26 cellular contexts compared by ENCODE assay signal in genomic region chr5:1219098-1219767, GRCh38. TPM values are rescaled to one million over a fixed set of nuclear protein-coding genes. Genes with fewer than 3 reads are reported as not detected.
DNase-seq lines count a peak whose midpoint lies in the region; ATAC-seq, FAIRE-seq and TF ChIP-seq lines count a peak whose summit lies in the region.
"Had no signal": no experiment of that assay in that cellular context is flagged by ENCODE, and none has a peak within 500 bp of the region (broad histone marks: within the 10 kb centered on the region; RNA-seq: fewer than 3 reads in every experiment).

No MANE protein-coding gene starts in this region.

- TF ChIP-seq POLR2A in heart left ventricle (IDR thresholded peaks at IDR 0.05) (no peak), H1 (IDR thresholded peaks at IDR 0.05; ENCODE audit: control extremely low read depth in 1 of 2, low read depth in 2 of 2, low read length in 2 of 2) (no peak)

- H3K4me1 Mint-ChIP-seq in naive thymus-derived CD4-positive, alpha-beta T cell: peaks cover 0 to 6% (median 4%) of the 10 kb centered on the region in 7 donors
- H3K4me1 Mint-ChIP-seq: CD14-positive monocyte; CD8-positive, alpha-beta memory T cell; GM23338 had no signal

- intact Hi-C loops in right cardiac atrium (cut with DNase I) (no loop called here), heart left ventricle (cut with DNase I) (no loop called here)
- intact Hi-C loops in naive thymus-derived CD4-positive, alpha-beta T cell (cut with micrococcal nuclease): no loop called here

- H2BK120ac ChIP-seq in H1 (replicated peaks; ENCODE audit: low read depth, low read length): no peak overlapping the region

- H2AK5ac ChIP-seq in H1 (ENCODE audit: low read depth, low read length): no peak overlapping the region

- H2BK5ac ChIP-seq in H1 (ENCODE audit: low read depth, low read length): no peak overlapping the region; the same call in 1 of the 2 replicates

- H3K56ac ChIP-seq in H1 (replicated peaks; ENCODE audit: insufficient read length, low read depth, low read length): no peak overlapping the region

- H2BK20ac ChIP-seq in H1 (ENCODE audit: low read length): no peak overlapping the region

- no peak overlapping the region for H3K4me3 Mint-ChIP-seq in naive thymus-derived CD4-positive, alpha-beta T cell
- H3K4me3 Mint-ChIP-seq: CD14-positive monocyte; CD4-positive, alpha-beta T cell; CD8-positive, alpha-beta memory T cell; GM23338; HFFc6 had no signal

- H3K36me3 Mint-ChIP-seq in naive thymus-derived CD4-positive, alpha-beta T cell: no peaks in the 10 kb centered on the region
- H3K36me3 Mint-ChIP-seq: CD14-positive monocyte; CD8-positive, alpha-beta memory T cell had no signal

- peaks cover 0 to 4% (median 0%) of the 10 kb centered on the region in 5 donors for H3K27me3 Mint-ChIP-seq in naive thymus-derived CD4-positive, alpha-beta T cell
- H3K27me3 Mint-ChIP-seq: CD4-positive, alpha-beta T cell had no signal

- no peak overlapping the region for H3K4ac ChIP-seq in H1 (replicated peaks; ENCODE audit: insufficient read length, low read depth, low read length)

- no peak overlapping the region for H4K91ac ChIP-seq in H1 (replicated peaks; ENCODE audit: insufficient read length, low read length)

- no peak for TF ChIP-seq CTCF in heart left ventricle (IDR thresholded peaks at IDR 0.05)
- TF ChIP-seq CTCF in H1 (IDR thresholded peaks at IDR 0.05; ENCODE audit: control extremely low read depth in 1 of 3, insufficient read depth in 1 of 3, low read depth in 1 of 3, low read length in 3 of 3): no peak

- no peaks in the 10 kb centered on the region for H3K79me2 ChIP-seq in H1 (ENCODE audit: control insufficient read depth in 1 of 2, insufficient read depth in 2 of 2, low read length in 2 of 2)

- no peak overlapping the region for H2AFZ ChIP-seq in H1 (ENCODE audit: low read length)
- H2AFZ ChIP-seq: GM23338 had no signal

- no peak overlapping the region for H3K23ac ChIP-seq in H1 (ENCODE audit: insufficient read length)

- H3K27ac ChIP-seq in right cardiac atrium (ENCODE audit: low read length) (no peak overlapping the region), heart left ventricle (no peak overlapping the region), H1 (ENCODE audit: low read depth, low read length) (no peak overlapping the region)
- no peak overlapping the region for H3K27ac ChIP-seq in naive thymus-derived CD4-positive, alpha-beta T cell (ENCODE audit: low read depth, low read length)
- H3K27ac ChIP-seq: A549; BLaER1 treated with 17β-estradiol and CSF1 and Interleukin-3, amounts not matched to agents 10 nM and 100 nM had no signal

- H3K79me1 ChIP-seq in H1 (ENCODE audit: low read depth, low read length): no peaks in the 10 kb centered on the region

- TF ChIP-seq EP300 in H1 (IDR thresholded peaks at IDR 0.05; ENCODE audit: borderline replicate concordance in 1 of 2, low read depth in 2 of 2, low read length in 2 of 2): no peak

- peaks cover 0 to 3% (median 0%) of the 10 kb centered on the region in 11 donors for H3K9me3 Mint-ChIP-seq in naive thymus-derived CD4-positive, alpha-beta T cell
- H3K9me3 Mint-ChIP-seq: CD4-positive, alpha-beta T cell; CD8-positive, alpha-beta memory T cell had no signal

- H4K8ac ChIP-seq in H1 (ENCODE audit: extremely low read depth, insufficient read depth, low read length): peak overlapping the region; percentile 46; the same call in 1 of the 2 replicates

- H3K36me3 ChIP-seq in heart left ventricle (no peaks in the 10 kb centered on the region), H1 (ENCODE audit: control insufficient read depth in 2 of 4, insufficient read depth in 4 of 4, low read length in 3 of 4) (no peaks in the 10 kb centered on the region)
- no peaks in the 10 kb centered on the region for H3K36me3 ChIP-seq in naive thymus-derived CD4-positive, alpha-beta T cell (ENCODE audit: control insufficient read depth in 2 of 3, insufficient read depth in 3 of 3, low read length in 3 of 3)
- H3K36me3 ChIP-seq: BE2C; BLaER1 treated with 17β-estradiol and CSF1 and Interleukin-3, amounts not matched to agents 10 nM and 100 nM; HAP-1 had no signal

- H2BK12ac ChIP-seq in H1 (ENCODE audit: low read depth, low read length): no peak overlapping the region

- H3K18ac ChIP-seq in H1 (ENCODE audit: extremely low read depth, low read length): no peak overlapping the region

- H3K23me2 ChIP-seq in H1 (ENCODE audit: low read depth, low read length): peaks cover 6% of the 10 kb centered on the region; the same call in 1 of the 2 replicates

- POLR2A ChIA-PET in H1 (lab: Charles Lee; ENCODE audit: partially characterized antibody): interaction anchor here (0.7 kb wide), 1 partner anchor 10 kb away, joined by 4 read pairs; no protein-coding TSS in a partner anchor
- POLR2A ChIA-PET in naive thymus-derived CD4-positive, alpha-beta T cell (lab: Charles Lee): no interaction called here

- ATAC-seq in right cardiac atrium (no peak), heart left ventricle (no peak), HG03565 (IDR thresholded peaks at IDR 0.05; ENCODE audit: unreplicated experiment) (no peak)
- no peak for ATAC-seq in naive thymus-derived CD4-positive, alpha-beta T cell

- H3K9me3 ChIP-seq in right cardiac atrium (ENCODE audit: control insufficient read depth, low read length) (no peaks in the 10 kb centered on the region), heart left ventricle (no peaks in the 10 kb centered on the region), H1 (ENCODE audit: insufficient read depth in 2 of 2, low read depth in 1 of 2, low read length in 1 of 2) (peaks cover 0 to 6% of the 10 kb centered on the region in 2 experiments; a peak in 2 of 4 replicates)
- no peaks in the 10 kb centered on the region for H3K9me3 ChIP-seq in naive thymus-derived CD4-positive, alpha-beta T cell (ENCODE audit: control insufficient read depth in 2 of 3, low read length in 3 of 3)
- H3K9me3 ChIP-seq: A549, BE2C, HAP-1 had no signal

- no peak overlapping the region for H3K4me2 ChIP-seq in H1 (ENCODE audit: insufficient read depth in 1 of 2, low read depth in 2 of 2, low read length in 2 of 2)
- H3K4me2 ChIP-seq: A549; BLaER1 treated with 17β-estradiol and CSF1 and Interleukin-3, amounts not matched to agents 10 nM and 100 nM; GM23338 had no signal

- H3K27ac Mint-ChIP-seq in naive thymus-derived CD4-positive, alpha-beta T cell: peak overlapping the region in 1 of 9 donors; percentile 18
- H3K27ac Mint-ChIP-seq: CD4-positive, alpha-beta T cell; GM23338; HFFc6 had no signal

- peaks cover 0 to 3% of the 10 kb centered on the region in 2 experiments for H4K20me1 ChIP-seq in H1 (replicated peaks in 1 of 2; ENCODE audit: control insufficient read depth in 1 of 2, insufficient read depth in 2 of 2, low read length in 2 of 2)

- no peak overlapping the region for H2BK15ac ChIP-seq in H1 (ENCODE audit: low read length)

- H3K4me1 ChIP-seq in right cardiac atrium (ENCODE audit: control insufficient read depth, insufficient read depth, low read length) (no peaks in the 10 kb centered on the region), heart left ventricle (no peaks in the 10 kb centered on the region), H1 (replicated peaks in 1 of 4; ENCODE audit: control insufficient read depth in 3 of 4, insufficient read depth in 4 of 4, low read length in 3 of 4) (peaks cover 0 to 2% (median 0%) of the 10 kb centered on the region in 4 experiments; a peak in 2 of 7 replicates)
- no peaks in the 10 kb centered on the region for H3K4me1 ChIP-seq in naive thymus-derived CD4-positive, alpha-beta T cell (ENCODE audit: control insufficient read depth in 2 of 2, insufficient read depth in 2 of 2, low read length in 2 of 2)
- H3K4me1 ChIP-seq: A549, BE2C, HAP-1 had no signal

- H3K14ac ChIP-seq in H1 (ENCODE audit: insufficient read length): no peak overlapping the region

- H3K27me3 ChIP-seq in right cardiac atrium (ENCODE audit: control insufficient read depth, insufficient read depth): no peaks in the 10 kb centered on the region
- peaks cover 0 to 5% (median 0%) of the 10 kb centered on the region in 9 donors for H3K27me3 ChIP-seq in heart left ventricle
- H3K27me3 ChIP-seq in H1 (replicated peaks in 1 of 4; ENCODE audit: control insufficient read depth in 3 of 4, extremely low read depth in 1 of 4, insufficient read depth in 3 of 4, low read length in 3 of 4): no peaks in the 10 kb centered on the region; a peak in 1 of 7 replicates
- no peaks in the 10 kb centered on the region for H3K27me3 ChIP-seq in naive thymus-derived CD4-positive, alpha-beta T cell (ENCODE audit: control insufficient read depth in 2 of 2, insufficient read depth in 2 of 2, low read length in 2 of 2)
- H3K27me3 ChIP-seq: BE2C; BLaER1 treated with 17β-estradiol and CSF1 and Interleukin-3, amounts not matched to agents 10 nM and 100 nM had no signal

- in situ Hi-C loops in G401 (cut with HindIII; ENCODE audit: low sequenced_read_pairs): no loop called here

- CTCF ChIA-PET in H1 (lab: Charles Lee; ENCODE audit: partially characterized antibody): interaction anchor here (0.9 to 1.9 kb wide), 7 partner anchors 11 to 426 kb away, joined by 3 to 6 read pairs (median 4); no protein-coding TSS in a partner anchor
- CTCF ChIA-PET in naive thymus-derived CD4-positive, alpha-beta T cell (lab: Charles Lee): interaction anchor here (1.0 kb wide), 1 partner anchor 8 kb away, joined by 4 read pairs; no protein-coding TSS in a partner anchor

- TF ChIP-seq RAD21 in H1 (IDR thresholded peaks at IDR 0.05 in 1 of 2, conservative IDR thresholded peaks at IDR 0.05 in 1 of 2; ENCODE audit: low read depth in 2 of 2, low read length in 2 of 2): no peak

- DNase-seq in right cardiac atrium (peak in 2 of 3 donors; percentile 35 to 43), heart left ventricle (no peak), G401 (ENCODE audit: low spot score) (peak; percentile 3), H1 (ENCODE audit: low read depth in 1 of 2, low spot score in 2 of 2) (no peak)
- DNase-seq in naive thymus-derived CD4-positive, alpha-beta T cell: no peak
- DNase-seq: 8988T; ACHN; AML-193; BE2C; CD4-positive, alpha-beta T cell; CD8-positive, alpha-beta memory T cell; DMS 273 treated with DMSO at 0.1 percent for 48 hours; DMS79; EL; GF-D8; HFFc6 had no signal

- no peak overlapping the region for H4K5ac ChIP-seq in H1 (ENCODE audit: insufficient read length, low read depth, low read length)

- H3K4me3 ChIP-seq in right cardiac atrium (ENCODE audit: low read length): no peak overlapping the region
- H3K4me3 ChIP-seq in heart left ventricle: no peak overlapping the region
- H3K4me3 ChIP-seq in H1 (ENCODE audit: extremely low read depth in 1 of 4, insufficient read depth in 2 of 4, low read depth in 3 of 4, low read length in 4 of 4): no peak overlapping the region
- no peak overlapping the region for H3K4me3 ChIP-seq in naive thymus-derived CD4-positive, alpha-beta T cell (ENCODE audit: low read length)
- H3K4me3 ChIP-seq: A549; BLaER1 treated with 17β-estradiol and CSF1 and Interleukin-3, amounts not matched to agents 10 nM and 100 nM; GM23338; HAP-1 had no signal

- no peak for FAIRE-seq in H1 (lab: Jason Lieb, UNC)
- FAIRE-seq: A549, D721Med, GM12891, GM18507, H54 had no signal

- H3K9ac ChIP-seq in H1 (replicated peaks in 1 of 4; ENCODE audit: extremely low read depth in 1 of 4, low read depth in 3 of 4, low read length in 3 of 4): no peak overlapping the region
- H3K9ac ChIP-seq: BLaER1 treated with 17β-estradiol and CSF1 and Interleukin-3, amounts not matched to agents 10 nM and 100 nM had no signal

- WGBS in right cardiac atrium: 76% methylated on average over 38 of the region's 38 CpGs
- 74 to 78% (median 75%) methylated on average over 15 to 38 of the region's 38 CpGs for WGBS in heart left ventricle, 4 donors
- 89% methylated on average over 34 of the region's 38 CpGs; no CpG with 5 or more reads in 1 of the 2 experiments for WGBS in H1 (ENCODE audit: extremely low coverage in 1 of 2, insufficient coverage in 1 of 2, insufficient read length in 1 of 2, insufficient replicate concordance in 2 of 2, low coverage in 1 of 2, low lambda C conversion rate in 2 of 2, missing lambda C conversion rate in 1 of 2), 2 experiments

RNA-seq across cellular contexts. Expression of gene SLC6A18, which starts 5.9 kb away (rescaled TPM):
- total RNA-seq in right cardiac atrium: not detected
- polyA plus RNA-seq in right cardiac atrium: not detected
- not detected for total RNA-seq in heart left ventricle
- not detected for polyA plus RNA-seq in heart left ventricle
- total RNA-seq in G401 (2014; rRNA removed; shearing (Covaris generic)): not detected in 2 replicates
- not detected in 2 replicates for total RNA-seq in H1 (2021; fragmentation: NEBNext Ultra II Directional; extraction: Animal tissue kit (Norgen Biotek cat#: 25700))
- polyA plus RNA-seq in H1 (2011; rRNA removed): 0.03 TPM in 1 of 2 replicates, not detected in the other
- not detected for polyA plus RNA-seq in H1 (2011; cell fraction: cytosol; rRNA removed)
- polyA plus RNA-seq in H1 (2011; cell fraction: nucleus; rRNA removed): not detected
- not detected in 4 replicates for polyA plus RNA-seq in H1 (2012, experiment 1 of 2)
- not detected for polyA plus RNA-seq in H1 (2012, experiment 2 of 2)
- polyA plus RNA-seq in H1 (2013, experiment 1 of 2): not detected
- not detected for polyA plus RNA-seq in H1 (2013, experiment 2 of 2)
- not detected in 2 replicates for polyA minus RNA-seq in H1 (2011; rRNA and poly(A)+ RNA removed)
- polyA minus RNA-seq in H1 (2011; cell fraction: cytosol; rRNA and poly(A)+ RNA removed): not detected
- polyA minus RNA-seq in H1 (2011; cell fraction: nucleus; rRNA and poly(A)+ RNA removed): not detected
- total RNA-seq in naive thymus-derived CD4-positive, alpha-beta T cell: not detected
- polyA plus RNA-seq in naive thymus-derived CD4-positive, alpha-beta T cell: not detected
- total RNA-seq: CD4-positive, alpha-beta T cell; CD8-positive, alpha-beta memory T cell; GM23338; HFFc6 had no signal
- polyA plus RNA-seq: A549; CD14-positive monocyte; CD8-positive, alpha-beta memory T cell; GM23338 had no signal

RNA-seq across cellular contexts. Expression of gene SLC6A19, which starts 17.8 kb away (rescaled TPM):
- total RNA-seq in right cardiac atrium (not detected), heart left ventricle (not detected)
- polyA plus RNA-seq in right cardiac atrium (not detected), heart left ventricle (not detected), H1 (2011; rRNA removed) (0.02 and 0.03 TPM in 2 replicates)
- 0.37 and 1.0 TPM in 2 replicates for total RNA-seq in G401 (2014; rRNA removed; shearing (Covaris generic))
- not detected in 2 replicates for total RNA-seq in H1 (2021; fragmentation: NEBNext Ultra II Directional; extraction: Animal tissue kit (Norgen Biotek cat#: 25700))
- 0.03 TPM for polyA plus RNA-seq in H1 (2011; cell fraction: cytosol; rRNA removed)
- 0.06 TPM for polyA plus RNA-seq in H1 (2011; cell fraction: nucleus; rRNA removed)
- 0.05 TPM in 1 of 4 replicates, not detected in the others for polyA plus RNA-seq in H1 (2012, experiment 1 of 2)
- polyA plus RNA-seq in H1 (2012, experiment 2 of 2): 0.03 TPM
- polyA plus RNA-seq in H1 (2013, experiment 1 of 2): not detected
- polyA plus RNA-seq in H1 (2013, experiment 2 of 2): 0.02 TPM
- 0.22 TPM in 1 of 2 replicates, not detected in the other for polyA minus RNA-seq in H1 (2011; rRNA and poly(A)+ RNA removed)
- polyA minus RNA-seq in H1 (2011; cell fraction: cytosol; rRNA and poly(A)+ RNA removed): not detected
- polyA minus RNA-seq in H1 (2011; cell fraction: nucleus; rRNA and poly(A)+ RNA removed): not detected
- not detected for total RNA-seq in naive thymus-derived CD4-positive, alpha-beta T cell
- polyA plus RNA-seq in naive thymus-derived CD4-positive, alpha-beta T cell: not detected
- total RNA-seq: CD4-positive, alpha-beta T cell; CD8-positive, alpha-beta memory T cell; GM23338; HFFc6 had no signal
- polyA plus RNA-seq: CD14-positive monocyte; CD8-positive, alpha-beta memory T cell; GM23338 had no signal

Comparison
In these comparisons a context has a peak if more than half of its experiments do, and no peak if none do; other contexts are left out.
1. DNase-seq: peak in right cardiac atrium (2 of 3) and G401 (single experiment); none in heart left ventricle (0 of 5), H1 (0 of 2) and naive thymus-derived CD4-positive, alpha-beta T cell (0 of 9).